ENCODE assay signal across 22 cellular contexts in the genomic region with DNA sequence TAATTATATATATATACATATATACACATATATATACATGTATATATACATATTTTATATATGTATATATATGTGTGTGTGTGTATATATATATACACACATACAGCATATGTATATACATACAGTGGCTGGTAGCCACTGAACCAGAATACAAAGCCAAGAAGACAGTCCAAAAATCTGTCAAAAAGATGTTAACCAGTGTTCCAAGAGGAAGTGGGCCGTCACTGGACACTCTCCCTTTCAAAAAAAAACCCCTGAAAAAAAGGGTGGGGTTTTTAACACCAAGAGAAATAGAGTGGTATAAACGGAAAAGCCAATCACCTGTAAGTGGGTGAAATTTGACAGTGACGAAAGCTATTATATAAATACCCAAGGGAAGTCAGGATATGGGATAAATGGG.
"Had no signal": no experiment of that assay in that cellular context is flagged by ENCODE, and none has a peak within 500 bp of the region (broad histone marks: within the 10 kb centered on the region; RNA-seq: fewer than 3 reads in every experiment).

No MANE protein-coding gene starts in this region.

- H3K4me3 ChIP-seq: dorsolateral prefrontal cortex, gastroesophageal sphincter, mucosa of descending colon, neural progenitor cell, ovary, right lobe of liver, suprapubic skin, thyroid gland had no signal

- H3K27ac ChIP-seq: dorsolateral prefrontal cortex, gastroesophageal sphincter, neural progenitor cell, ovary, right lobe of liver, suprapubic skin, thyroid gland had no signal

- FAIRE-seq: urothelium cell line had no signal

- DNase-seq: cortex of kidney; dorsolateral prefrontal cortex; effector CD8-positive, alpha-beta T cell; foreskin fibroblast; glutamatergic neuron; islet precursor cell; mammary epithelial cell; mucosa of descending colon; naive thymus-derived CD8-positive, alpha-beta T cell; nucleus accumbens; ovary; right lobe of liver; stimulated activated CD4-positive, alpha-beta T cell treated with anti-CD3 and anti-CD28 coated beads, Interleukin-4, amount 100 ng/mL, for 1 hour; stimulated activated CD8-positive, alpha-beta memory T cell treated with anti-CD3 and anti-CD28 coated beads, Interleukin-4, amount 100 ng/mL, for 48 hours; stimulated activated naive CD8-positive, alpha-beta T cell treated with anti-CD3 and anti-CD28 coated beads, Interleukin-15, Interleukin-2, amounts not matched to agents 100 U/mL and 50 U/mL, for 24 hours; thyroid gland had no signal

- H3K36me3 ChIP-seq: gastroesophageal sphincter, neural progenitor cell, ovary, right lobe of liver, suprapubic skin, thyroid gland had no signal

- H3K4me1 ChIP-seq: gastroesophageal sphincter, right lobe of liver, suprapubic skin, thyroid gland had no signal

- H2AFZ ChIP-seq: neural progenitor cell had no signal

- H3K9ac ChIP-seq: neural progenitor cell had no signal

- H3K27me3 ChIP-seq: dorsolateral prefrontal cortex, gastroesophageal sphincter, neural progenitor cell, ovary, right lobe of liver, suprapubic skin, thyroid gland had no signal

- H3K4me2 ChIP-seq: neural progenitor cell had no signal

- H3K9me3 ChIP-seq: gastroesophageal sphincter, mucosa of descending colon, ovary, right lobe of liver, suprapubic skin, thyroid gland had no signal

- ATAC-seq: gastroesophageal sphincter; left lobe of liver; mucosa of descending colon; naive thymus-derived CD8-positive, alpha-beta T cell; right lobe of liver; stimulated activated effector memory CD8-positive, alpha-beta T cell treated with anti-CD3 and anti-CD28 coated beads, Interleukin-12 subunit alpha, Interleukin-12 subunit beta, amount 100 ng/mL, for 72 hours; stimulated activated naive CD8-positive, alpha-beta T cell treated with anti-CD3 and anti-CD28 coated beads, Interleukin-15, Interleukin-2, amounts not matched to agents 100 U/mL and 50 U/mL, for 24 hours had no signal
